ENCODE assay signal across 24 cellular contexts in genomic region chr4:125838924-125839323, GRCh38.
A peak's percentile ranks its signal among the peaks of the same experiment; 100 is the strongest.
DNase-seq lines count a peak whose midpoint lies in the region; ATAC-seq, FAIRE-seq and TF ChIP-seq lines count a peak whose summit lies in the region.
"Had no signal": no experiment of that assay in that cellular context is flagged by ENCODE, and none has a peak within 500 bp of the region (broad histone marks: within the 10 kb centered on the region; RNA-seq: fewer than 3 reads in every experiment).

No MANE protein-coding gene starts in this region.

- FAIRE-seq in kidney (lab: Jason Lieb, UNC) = no peak
- FAIRE-seq: GM19239, HepG2 had no signal

- H2BK120ac ChIP-seq in mesenchymal stem cell (ENCODE audit: low read depth, low read length) = no peak overlapping the region

- H2BK5ac ChIP-seq in mesenchymal stem cell (ENCODE audit: low read depth, low read length, poor library complexity, severe bottlenecking) = no peak overlapping the region

- H3K9me3 ChIP-seq in SJSA1 (replicated peaks) (no peaks in the 10 kb centered on the region), mesenchymal stem cell (ENCODE audit: control insufficient read depth, low read length) (no peaks in the 10 kb centered on the region), MG63 (no peaks in the 10 kb centered on the region), kidney (ENCODE audit: control insufficient read depth in 1 of 2, low read length in 2 of 2) (no peaks in the 10 kb centered on the region)
- H3K9me3 ChIP-seq: BE2C, HAP-1 had no signal

- H3K27me3 ChIP-seq in SJSA1 (replicated peaks) (no peaks in the 10 kb centered on the region), mesenchymal stem cell (ENCODE audit: control insufficient read depth in 1 of 2, insufficient read depth in 1 of 2, low read length in 2 of 2) (no peaks in the 10 kb centered on the region), MG63 (no peaks in the 10 kb centered on the region)
- H3K27me3 ChIP-seq: BE2C had no signal

- H3K27ac ChIP-seq in SJSA1 (peak overlapping the region; percentile 86; the same call in 1 of the 2 replicates), mesenchymal stem cell (ENCODE audit: low read length, poor library complexity, severe bottlenecking) (no peak overlapping the region), kidney (ENCODE audit: low read depth in 2 of 2, low read length in 2 of 2) (no peak overlapping the region)

- H3K4ac ChIP-seq in mesenchymal stem cell (ENCODE audit: low read depth in 1 of 2, low read length in 2 of 2) = no peak overlapping the region

- no peaks in the 10 kb centered on the region for H3K79me1 ChIP-seq in mesenchymal stem cell (replicated peaks; ENCODE audit: low read length, poor library complexity, severe bottlenecking)

- no peak overlapping the region for H2AFZ ChIP-seq in mesenchymal stem cell (ENCODE audit: low read depth, low read length)

- H2BK15ac ChIP-seq in mesenchymal stem cell (ENCODE audit: low read depth, poor library complexity, severe bottlenecking) = no peak overlapping the region

- H2AK5ac ChIP-seq in mesenchymal stem cell (ENCODE audit: low read length, severe bottlenecking) = no peak overlapping the region

- no peak overlapping the region for H3K14ac ChIP-seq in mesenchymal stem cell (ENCODE audit: low read length in 2 of 2)

- H3K36me3 ChIP-seq in SJSA1 (no peaks in the 10 kb centered on the region), mesenchymal stem cell (ENCODE audit: control insufficient read depth in 1 of 2, insufficient read depth in 2 of 2, low read depth in 1 of 2, low read length in 2 of 2) (no peaks in the 10 kb centered on the region), MG63 (no peaks in the 10 kb centered on the region), kidney (ENCODE audit: control insufficient read depth in 1 of 2, insufficient read depth in 2 of 2, low read length in 2 of 2) (no peaks in the 10 kb centered on the region)
- H3K36me3 ChIP-seq: BE2C, HAP-1 had no signal

- H3K9ac ChIP-seq in mesenchymal stem cell (ENCODE audit: low read length) = no peak overlapping the region
- no peak overlapping the region for H3K9ac ChIP-seq in kidney (ENCODE audit: low read length in 2 of 2)

- H4K91ac ChIP-seq in mesenchymal stem cell (ENCODE audit: low read length) = no peak overlapping the region

- H3K4me2 ChIP-seq in mesenchymal stem cell (ENCODE audit: low read length, poor library complexity, severe bottlenecking) = no peak overlapping the region

- H3K4me1 ChIP-seq in SJSA1 (replicated peaks) = peaks cover 31% of the 10 kb centered on the region
- no peaks in the 10 kb centered on the region for H3K4me1 ChIP-seq in mesenchymal stem cell (ENCODE audit: control insufficient read depth, insufficient read depth, low read depth, low read length)
- H3K4me1 ChIP-seq in kidney (ENCODE audit: control insufficient read depth in 1 of 2, insufficient read depth in 1 of 2, low read depth in 1 of 2, low read length in 2 of 2) = no peaks in the 10 kb centered on the region

- H3K18ac ChIP-seq in mesenchymal stem cell (ENCODE audit: low read depth in 1 of 2, low read length in 2 of 2) = no peak overlapping the region

- H4K8ac ChIP-seq in mesenchymal stem cell (ENCODE audit: low read length) = no peak overlapping the region

- intact Hi-C loops in kidney (cut with DNase I) = no loop called here

- DNase-seq in COLO829 (ENCODE audit: low spot score) = peak; percentile 85
- peak in 1 of 2 experiments; percentile 10 for DNase-seq in SJSA1 (ENCODE audit: low read depth in 1 of 2, low spot score in 2 of 2)
- DNase-seq in epithelial cell of esophagus (ENCODE audit: low read depth) = peak; percentile 4
- DNase-seq in mesenchymal stem cell = peak; percentile 3
- no peak for DNase-seq in MG63
- no peak for DNase-seq in kidney
- DNase-seq: 8988T; CD4-positive, alpha-beta T cell; DMS153; KG1; NCI-H1417; NCI-H187 treated with DMSO at 0.1 percent for 48 hours; NCI-H2227 treated with DMSO at 0.1 percent for 48 hours; NCI-H510A treated with DMSO at 0.1 percent for 48 hours; NCI-H774; OCI-M1; SHP77 treated with DMSO at 0.1 percent for 48 hours had no signal

- no peak for TF ChIP-seq CTCF in epithelial cell of esophagus (IDR thresholded peaks at IDR 0.05; ENCODE audit: insufficient read depth, low read depth, low read length, missing control alignments)
- TF ChIP-seq CTCF in kidney (IDR thresholded peaks at IDR 0.05; ENCODE audit: borderline replicate concordance, extremely low read depth, insufficient read depth) = no peak

- H3K4me3 ChIP-seq in SJSA1 (no peak overlapping the region), epithelial cell of esophagus (ENCODE audit: low read length) (no peak overlapping the region), mesenchymal stem cell (ENCODE audit: insufficient read depth in 1 of 2, low read depth in 1 of 2, low read length in 2 of 2) (no peak overlapping the region), MG63 (no peak overlapping the region), kidney (ENCODE audit: low read length in 2 of 2) (no peak overlapping the region)
- H3K4me3 ChIP-seq: GM12878, HAP-1 had no signal

- H2BK12ac ChIP-seq in mesenchymal stem cell (ENCODE audit: low read length in 2 of 2) = no peak overlapping the region

- H3K23ac ChIP-seq in mesenchymal stem cell (ENCODE audit: low read length in 2 of 2) = no peak overlapping the region

- no peak for ATAC-seq in HG03135 (IDR thresholded peaks at IDR 0.05; ENCODE audit: unreplicated experiment)
- no peak for ATAC-seq in HG03095 (IDR thresholded peaks at IDR 0.05; ENCODE audit: unreplicated experiment)
- ATAC-seq: GM12878, HepG2 had no signal

Comparison
In these comparisons a context has a peak if more than half of its experiments do, and no peak if none do; other contexts are left out.
1. DNase-seq: peak in COLO829 (single experiment), epithelial cell of esophagus (single experiment) and mesenchymal stem cell (single experiment); none in MG63 (single experiment) and kidney (single experiment).